In the genomic region with DNA sequence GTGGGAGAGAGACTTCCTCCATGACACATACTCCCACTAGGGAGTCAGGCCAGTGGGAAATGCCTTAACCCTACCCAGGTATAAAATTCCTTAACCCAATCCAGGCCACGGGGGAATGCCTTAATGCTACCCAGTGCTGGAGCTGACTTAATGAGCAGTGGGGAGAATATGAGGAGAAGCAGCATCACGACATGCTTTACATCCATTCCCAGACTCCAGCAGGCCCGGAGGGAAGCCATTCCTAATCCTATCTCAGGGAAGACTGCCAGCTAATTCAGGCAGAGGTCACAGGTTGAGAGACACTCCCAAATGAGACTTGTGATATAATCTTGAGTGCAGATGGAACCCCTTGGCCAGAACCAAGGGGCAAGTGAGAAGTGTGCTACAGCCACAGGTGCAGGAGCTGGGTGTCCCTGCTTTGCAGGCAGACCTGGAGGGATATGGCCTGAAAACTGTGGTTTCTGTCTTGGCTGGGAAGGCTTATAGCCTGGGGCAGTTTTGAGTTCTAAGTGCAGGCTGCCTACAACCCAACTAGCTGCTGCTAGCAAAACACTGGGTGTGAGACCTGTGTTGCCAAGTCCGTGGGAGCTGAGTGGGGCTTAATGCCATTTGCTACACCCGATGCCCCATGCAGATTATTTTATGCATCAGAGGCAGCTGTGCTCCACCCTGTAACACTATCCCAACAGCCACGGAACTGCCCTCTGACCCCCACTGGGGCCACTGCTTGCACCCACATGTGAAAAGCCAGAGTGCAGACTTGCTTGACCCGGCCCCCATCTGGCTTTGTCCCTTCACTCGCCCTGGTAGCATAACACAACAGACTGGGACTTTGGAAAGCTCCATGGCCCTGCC, we compare ENCODE assay signal across 20 cellular contexts. TPM values are rescaled to one million over a fixed set of nuclear protein-coding genes. Genes with fewer than 3 reads are reported as not detected.
A peak's percentile ranks its signal among the peaks of the same experiment; 100 is the strongest.
DNase-seq lines count a peak whose midpoint lies in the region; ATAC-seq and TF ChIP-seq lines count a peak whose summit lies in the region.
"Had no signal": no experiment of that assay in that cellular context is flagged by ENCODE, and none has a peak within 500 bp of the region (broad histone marks: within the 10 kb centered on the region; RNA-seq: fewer than 3 reads in every experiment).

No MANE protein-coding gene starts in this region.

- H3K27me3 Mint-ChIP-seq in endodermal cell (ENCODE audit: insufficient read depth), result no peaks in the 10 kb centered on the region
- H3K27me3 Mint-ChIP-seq: CD8-positive, alpha-beta memory T cell had no signal

- H3K18ac ChIP-seq in mesendoderm (ENCODE audit: low read length), result no peak overlapping the region

- peak overlapping the region; percentile 64 for H3K27ac Mint-ChIP-seq in endodermal cell
- H3K27ac Mint-ChIP-seq: activated T-helper 2 cell treated with anti-CD3 and anti-CD28 coated beads, Interferon-gamma antibody, Interleukin-2, Interleukin-4, amounts not matched to agents 10 μg/mL and 5 μg/mL and 100 μg/mL, durations not matched to agents 14 hours and 24 hours and 36 hours had no signal

- peaks cover 10% of the 10 kb centered on the region for H3K4me1 Mint-ChIP-seq in endodermal cell

- peaks cover 46% of the 10 kb centered on the region for H3F3A ChIP-seq in GM23248 (ENCODE audit: insufficient read depth)

- H3K79me2 ChIP-seq in GM23248 (ENCODE audit: insufficient read depth) (peaks cover 94% of the 10 kb centered on the region), mesendoderm (ENCODE audit: control insufficient read depth, insufficient read depth, low read length) (peaks cover 22% of the 10 kb centered on the region)

- no peaks in the 10 kb centered on the region for H3K27me3 ChIP-seq in GM23248 (replicated peaks; ENCODE audit: insufficient read depth)
- H3K27me3 ChIP-seq in endodermal cell (ENCODE audit: control insufficient read depth, insufficient read depth, low read length, poor library complexity, severe bottlenecking), result no peaks in the 10 kb centered on the region
- H3K27me3 ChIP-seq in mesendoderm (ENCODE audit: insufficient read depth, low read length, poor library complexity), result no peaks in the 10 kb centered on the region
- H3K27me3 ChIP-seq: neutrophil had no signal

- peaks cover 43% of the 10 kb centered on the region for H3K4me1 ChIP-seq in GM23248 (ENCODE audit: insufficient read depth)
- no peaks in the 10 kb centered on the region for H3K4me1 ChIP-seq in endodermal cell (ENCODE audit: control insufficient read depth, insufficient read depth, low read length)
- peaks cover 10% of the 10 kb centered on the region for H3K4me1 ChIP-seq in mesendoderm (ENCODE audit: control insufficient read depth, low read depth, low read length)

- no peak overlapping the region for H2BK15ac ChIP-seq in mesendoderm (replicated peaks; ENCODE audit: low read depth)

- H3K9ac ChIP-seq in GM23248 (no peak overlapping the region), endodermal cell (ENCODE audit: extremely low read depth, low read length, poor library complexity, severe bottlenecking) (no peak overlapping the region), mesendoderm (ENCODE audit: low read length) (no peak overlapping the region)

- peaks cover 20% of the 10 kb centered on the region for H3K79me1 ChIP-seq in mesendoderm (ENCODE audit: low read length)

- no peak overlapping the region for H3K4me3 Mint-ChIP-seq in endodermal cell
- H3K4me3 Mint-ChIP-seq: CD8-positive, alpha-beta memory T cell had no signal

- H3K9me3 Mint-ChIP-seq in endodermal cell, result no peaks in the 10 kb centered on the region

- H4K8ac ChIP-seq in mesendoderm (ENCODE audit: low read depth, low read length), result no peak overlapping the region

- H3K36me3 ChIP-seq in GM23248 (ENCODE audit: low read depth) (no peaks in the 10 kb centered on the region), endodermal cell (ENCODE audit: control insufficient read depth, insufficient read depth, low read length) (peaks cover 41% of the 10 kb centered on the region), mesendoderm (ENCODE audit: control insufficient read depth, insufficient read depth, low read length) (no peaks in the 10 kb centered on the region)

- peaks cover 4% of the 10 kb centered on the region; the same call in 1 of the 2 replicates for H3K9me2 ChIP-seq in GM23248 (ENCODE audit: insufficient read depth)

- no peak overlapping the region for H2AFZ ChIP-seq in GM23248

- H3K23ac ChIP-seq in mesendoderm (ENCODE audit: low read length), result no peak overlapping the region

- peaks cover 53% of the 10 kb centered on the region for H3K36me3 Mint-ChIP-seq in endodermal cell (ENCODE audit: low read depth)

- no peak overlapping the region for H2BK5ac ChIP-seq in mesendoderm (ENCODE audit: low read length)

- in situ Hi-C loops in GM23248 (cut with MboI), result no loop called here

- H3K56ac ChIP-seq in mesendoderm (ENCODE audit: low read length), result no peak overlapping the region

- DNase-seq in GM23248 (peak; percentile 32), NCI-H82 (lab: John Stamatoyannopoulos, UW) (peak; percentile 89), endodermal cell (peak; percentile 42), mesendoderm (peak; percentile 58), iPS-NIHi11 (ENCODE audit: low spot score) (no peak), DMS79 treated with DMSO at 0.1 percent for 48 hours (lab: John Stamatoyannopoulos, UW) (no peak)
- DNase-seq: activated CD8-positive, alpha-beta memory T cell treated with anti-CD3 and anti-CD28 coated beads for 24 hours; CD8-positive, alpha-beta memory T cell; NCI-H2029 treated with DMSO at 0.1 percent for 48 hours; NCI-H774; stimulated activated CD4-positive, alpha-beta T cell treated with anti-CD3 and anti-CD28 coated beads, Interleukin-4, amount 100 ng/mL, for 1 hour; substantia nigra; WERI-Rb-1 had no signal

- H3K27ac ChIP-seq in GM23248 (peak overlapping the region; percentile 74), endodermal cell (ENCODE audit: low read depth, low read length) (no peak overlapping the region), mesendoderm (ENCODE audit: low read depth, low read length) (no peak overlapping the region)
- H3K27ac ChIP-seq: neutrophil, WERI-Rb-1 had no signal

- peak overlapping the region; percentile 24 for H3K4me2 ChIP-seq in GM23248 (ENCODE audit: unreplicated experiment)
- H3K4me2 ChIP-seq in mesendoderm (ENCODE audit: low read length), result no peak overlapping the region

- TF ChIP-seq CTCF in endodermal cell (conservative IDR thresholded peaks at IDR 0.05), result no peak

- no peak overlapping the region for H3K4ac ChIP-seq in mesendoderm (ENCODE audit: low read depth, low read length)

- 74 to 75% methylated on average over 8 of the region's 8 CpGs for WGBS in GM23248 (ENCODE audit: low coverage in 1 of 2, low lambda C conversion rate in 2 of 2, missing lambda C conversion rate in 2 of 2), 2 experiments
- WGBS in endodermal cell (ENCODE audit: insufficient coverage in 1 of 2, insufficient read length in 1 of 2), 2 experiments, result 93 to 94% methylated on average over 3 to 8 of the region's 8 CpGs
- no CpG with 5 or more reads among the region's 8 CpGs for WGBS in mesendoderm (ENCODE audit: extremely low coverage, insufficient coverage, low lambda C conversion rate)

- ATAC-seq in GM18858 (IDR thresholded peaks at IDR 0.05; ENCODE audit: unreplicated experiment), result no peak
- no peak for ATAC-seq in GM21390 (IDR thresholded peaks at IDR 0.05; ENCODE audit: unreplicated experiment)

- no peak overlapping the region for H2BK120ac ChIP-seq in mesendoderm (ENCODE audit: low read depth, low read length)

- no peak overlapping the region for H4K5ac ChIP-seq in mesendoderm (ENCODE audit: low read length)

- H2AK5ac ChIP-seq in mesendoderm (ENCODE audit: low read length), result no peak overlapping the region

- no peaks in the 10 kb centered on the region for H4K20me1 ChIP-seq in GM23248 (ENCODE audit: insufficient read depth)

- H3K4me3 ChIP-seq in GM23248 (no peak overlapping the region), endodermal cell (ENCODE audit: low read length) (no peak overlapping the region), mesendoderm (ENCODE audit: low read length) (no peak overlapping the region)

- no peaks in the 10 kb centered on the region for H3K9me3 ChIP-seq in GM23248 (ENCODE audit: low read depth)
- H3K9me3 ChIP-seq in endodermal cell (ENCODE audit: control insufficient read depth, low read length), result no peaks in the 10 kb centered on the region
- H3K9me3 ChIP-seq: neutrophil had no signal

RNA-seq across cellular contexts. Expression of a gene that starts 45.2 kb away (rescaled TPM):
- not detected in 2 replicates for total RNA-seq in GM23248 (2014; rRNA removed; shearing (Covaris generic))
- polyA plus RNA-seq in GM23248 (2016; fragmentation: Nextera tagmentation; extraction: Ambion mirVana), result not detected in 2 replicates
- 1 to 10 TPM in 1 of 2 donors, not detected in 1; 1.9 TPM for total RNA-seq in endodermal cell
- polyA plus RNA-seq in endodermal cell (2013, experiment 1 of 2), result 1.1 TPM
- 0.95 TPM for polyA plus RNA-seq in endodermal cell (2013, experiment 2 of 2)
- polyA plus RNA-seq in mesendoderm (2013, experiment 1 of 2), result 0.11 TPM
- polyA plus RNA-seq in mesendoderm (2013, experiment 2 of 2), result 0.08 TPM
- total RNA-seq: activated T-helper 2 cell treated with anti-CD3 and anti-CD28 coated beads, Interferon-gamma antibody, Interleukin-2, Interleukin-4, amounts not matched to agents 10 μg/mL and 5 μg/mL and 100 μg/mL, durations not matched to agents 14 hours and 24 hours and 36 hours; CD8-positive, alpha-beta memory T cell; cerebellum; endothelial cell of umbilical vein; T-helper 1 cell treated with Interleukin-12 subunit alpha and Interleukin-12 subunit beta and Interleukin-4 antibody, amounts not matched to agents 30 ng/mL and 1 ng/mL, for 36 hours had no signal
- polyA plus RNA-seq: CD8-positive, alpha-beta memory T cell; endothelial cell of umbilical vein had no signal

RNA-seq across cellular contexts. Expression of a gene that starts 56.5 kb away (rescaled TPM):
- not detected in 2 replicates for total RNA-seq in GM23248 (2014; rRNA removed; shearing (Covaris generic))
- polyA plus RNA-seq in GM23248 (2016; fragmentation: Nextera tagmentation; extraction: Ambion mirVana), result not detected in 2 replicates
- not detected for total RNA-seq in endodermal cell
- not detected for polyA plus RNA-seq in endodermal cell (2013, experiment 1 of 2)
- not detected for polyA plus RNA-seq in endodermal cell (2013, experiment 2 of 2)
- not detected for polyA plus RNA-seq in mesendoderm (2013, experiment 1 of 2)
- not detected for polyA plus RNA-seq in mesendoderm (2013, experiment 2 of 2)
- total RNA-seq: activated T-helper 2 cell treated with anti-CD3 and anti-CD28 coated beads, Interferon-gamma antibody, Interleukin-2, Interleukin-4, amounts not matched to agents 10 μg/mL and 5 μg/mL and 100 μg/mL, durations not matched to agents 14 hours and 24 hours and 36 hours; CD8-positive, alpha-beta memory T cell; cerebellum; endothelial cell of umbilical vein; T-helper 1 cell treated with Interleukin-12 subunit alpha and Interleukin-12 subunit beta and Interleukin-4 antibody, amounts not matched to agents 30 ng/mL and 1 ng/mL, for 36 hours had no signal
- polyA plus RNA-seq: CD8-positive, alpha-beta memory T cell; endothelial cell of umbilical vein had no signal

Comparison
In these comparisons a context has a peak if more than half of its experiments do, and no peak if none do; other contexts are left out.
1. DNase-seq: peak in GM23248 (single experiment), NCI-H82 (single experiment), endodermal cell (single experiment) and mesendoderm (single experiment); none in iPS-NIHi11 (single experiment) and DMS79 treated with DMSO at 0.1 percent for 48 hours (single experiment).